In the genomic region with DNA sequence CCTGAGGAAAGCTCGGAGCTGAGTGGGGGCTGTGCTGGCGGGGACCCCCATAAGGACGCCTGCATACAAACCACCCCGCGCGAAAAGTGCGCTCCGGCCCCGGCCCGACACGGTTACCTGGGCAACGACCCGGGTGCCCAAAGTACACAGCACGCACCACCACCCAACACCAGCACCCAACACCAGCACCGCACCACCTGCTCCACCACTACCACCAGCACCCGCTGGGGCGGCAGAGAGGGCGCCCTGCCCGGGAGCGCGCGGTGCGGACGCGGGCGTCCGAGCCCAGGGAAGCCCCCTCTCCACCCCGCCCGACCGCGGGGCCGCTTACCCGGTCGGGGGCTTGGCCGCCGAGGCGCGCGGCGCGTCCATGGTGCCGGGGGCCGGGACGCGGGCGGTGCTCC, we compare ENCODE assay signal across 8 cellular contexts. TPM values are rescaled to one million over a fixed set of nuclear protein-coding genes. Genes with fewer than 3 reads are reported as not detected.
DNase-seq lines count a peak whose midpoint lies in the region; ATAC-seq and TF ChIP-seq lines count a peak whose summit lies in the region.

No MANE protein-coding gene starts in this region.

- POLR2A ChIA-PET in RWPE1 (lab: Yijun Ruan, JAX; ENCODE audit: low non-redundant PET): no interaction called here

- H3K56ac ChIP-seq in H9 (ENCODE audit: insufficient read length, low read depth, low read length): no peak overlapping the region

- no peak overlapping the region for H2BK120ac ChIP-seq in H9 (ENCODE audit: low read depth, low read length, poor library complexity, severe bottlenecking)

- peak overlapping the region; percentile 51 for H3K9ac ChIP-seq in H9 (ENCODE audit: extremely low read depth, insufficient read length, low read length)
- H3K9ac ChIP-seq in skeletal muscle satellite cell (ENCODE audit: low read depth, low read length): no peak overlapping the region

- peaks cover 1% of the 10 kb centered on the region; the same call in 1 of the 2 replicates for H3K79me2 ChIP-seq in H9 (ENCODE audit: insufficient read depth, low read length)

- TF ChIP-seq CTCF in H9 (conservative IDR thresholded peaks at IDR 0.05) (peak; percentile 19; the same call in 1 of the 3 replicates), RWPE1 (conservative IDR thresholded peaks at IDR 0.05; ENCODE audit: low read depth) (0 out of 2 replicates have a peak, but pooled peaks have one; percentile 16), right atrium auricular region (IDR thresholded peaks at IDR 0.05) (peak in 1 of 2 donors; percentile 28), CD14-positive monocyte (IDR thresholded peaks at IDR 0.05) (no peak)

- H3K4me3 Mint-ChIP-seq in H9: peak overlapping the region; percentile 89 to 93
- peak overlapping the region in 1 of 2 donors; percentile 81 for H3K4me3 Mint-ChIP-seq in CD14-positive monocyte

- H3K9me3 ChIP-seq in H9 (ENCODE audit: control insufficient read depth, low read depth, low read length) (no peaks in the 10 kb centered on the region), right atrium auricular region (no peaks in the 10 kb centered on the region), skeletal muscle satellite cell (replicated peaks; ENCODE audit: low read length) (no peaks in the 10 kb centered on the region)

- H3K14ac ChIP-seq in H9 (ENCODE audit: insufficient read depth, low read length): peak overlapping the region; percentile 59

- H3K36me3 Mint-ChIP-seq in H9 (ENCODE audit: insufficient read depth in 1 of 3, low read depth in 3 of 3): no peaks in the 10 kb centered on the region
- H3K36me3 Mint-ChIP-seq in CD14-positive monocyte: no peaks in the 10 kb centered on the region

- CTCF ChIA-PET in RWPE1 (lab: Yijun Ruan, JAX): interaction anchor here (0.6 kb wide), 1 partner anchor 13 kb away, joined by 3 read pairs; no protein-coding TSS in a partner anchor

- DNase-seq in H9: peak; percentile 59
- DNase-seq in RWPE1 (ENCODE audit: low spot score): peak; percentile 50
- DNase-seq in right atrium auricular region (ENCODE audit: low spot score): peak; percentile 54
- no peak for DNase-seq in CD14-positive monocyte (ENCODE audit: low spot score)
- no peak for DNase-seq in NCI-H1694 (lab: John Stamatoyannopoulos, UW)

- intact Hi-C loops in CD14-positive monocyte (cut with micrococcal nuclease): no loop called here

- no peak overlapping the region for H2BK5ac ChIP-seq in H9 (ENCODE audit: insufficient read length, low read length)

- no peak overlapping the region for H3T11ph ChIP-seq in H9 (ENCODE audit: low read length)

- H3K27me3 Mint-ChIP-seq in H9 (ENCODE audit: low read depth) (peaks cover 21% of the 10 kb centered on the region), CD14-positive monocyte (ENCODE audit: low read depth in 3 of 3) (peaks cover 60 to 68% (median 61%) of the 10 kb centered on the region in 3 donors)

- peaks cover 16% of the 10 kb centered on the region for H3K23me2 ChIP-seq in H9 (ENCODE audit: insufficient read length, low read depth, low read length, poor library complexity, severe bottlenecking)

- H2AFZ ChIP-seq in H9 (ENCODE audit: low read length): no peak overlapping the region

- H4K8ac ChIP-seq in H9 (replicated peaks; ENCODE audit: insufficient read length, low read depth, low read length): no peak overlapping the region

- H3K4me1 ChIP-seq in H9 (ENCODE audit: insufficient read depth, low read length): peaks cover 8% of the 10 kb centered on the region; the same call in 1 of the 2 replicates
- peaks cover 0 to 16% of the 10 kb centered on the region in 2 donors for H3K4me1 ChIP-seq in right atrium auricular region
- peaks cover 13% of the 10 kb centered on the region for H3K4me1 ChIP-seq in skeletal muscle satellite cell (ENCODE audit: control insufficient read depth, insufficient read depth, low read length)

- H3K27ac Mint-ChIP-seq in H9: no peak overlapping the region
- no peak overlapping the region for H3K27ac Mint-ChIP-seq in CD14-positive monocyte

- H3K4ac ChIP-seq in H9 (ENCODE audit: low read depth, low read length): no peak overlapping the region

- H3K79me1 ChIP-seq in H9 (ENCODE audit: insufficient read depth, low read depth, low read length, poor library complexity, severe bottlenecking): no peaks in the 10 kb centered on the region

- H3K18ac ChIP-seq in H9 (ENCODE audit: insufficient read length, low read depth, low read length): no peak overlapping the region

- H2BK20ac ChIP-seq in H9 (ENCODE audit: low read depth, low read length, poor library complexity, severe bottlenecking): no peak overlapping the region

- H3K36me3 ChIP-seq in right atrium auricular region (no peaks in the 10 kb centered on the region), skeletal muscle satellite cell (ENCODE audit: insufficient read depth, low read length) (no peaks in the 10 kb centered on the region)

- no peak overlapping the region for H2AK5ac ChIP-seq in H9 (ENCODE audit: insufficient read length, low read length)

- no peak overlapping the region for H2BK12ac ChIP-seq in H9 (ENCODE audit: insufficient read length, low read depth, low read length)

- H3K9me3 Mint-ChIP-seq in H9 (no peaks in the 10 kb centered on the region; a peak in 1 of 5 replicates), CD14-positive monocyte (peaks cover 0 to 15% (median 4%) of the 10 kb centered on the region in 7 donors)

- ATAC-seq in HG02610 (IDR thresholded peaks at IDR 0.05; ENCODE audit: unreplicated experiment) (no peak), HG03457 (IDR thresholded peaks at IDR 0.05; ENCODE audit: unreplicated experiment) (no peak)

- no peak overlapping the region for H3K27ac ChIP-seq in H9 (ENCODE audit: insufficient read length, low read depth, low read length)
- no peak overlapping the region for H3K27ac ChIP-seq in RWPE1
- peak overlapping the region; percentile 41 to 71 for H3K27ac ChIP-seq in right atrium auricular region

- H2BK15ac ChIP-seq in H9 (ENCODE audit: low read depth, low read length): no peak overlapping the region

- no peak overlapping the region for H4K5ac ChIP-seq in H9 (ENCODE audit: insufficient read length, low read depth, low read length)

- peak overlapping the region; percentile 57 to 61 for H3K4me3 ChIP-seq in right atrium auricular region
- peak overlapping the region; percentile 63 for H3K4me3 ChIP-seq in skeletal muscle satellite cell (ENCODE audit: low read length)

- no peak overlapping the region for H4K91ac ChIP-seq in H9 (ENCODE audit: insufficient read length, low read depth, low read length)

- H3K4me1 Mint-ChIP-seq in H9 (peaks cover 58 to 60% of the 10 kb centered on the region in 2 experiments), CD14-positive monocyte (peaks cover 9% of the 10 kb centered on the region)

- H3K4me2 ChIP-seq in H9 (ENCODE audit: insufficient read depth, insufficient read length, low read length): peak overlapping the region; percentile 78
- peak overlapping the region; percentile 80 for H3K4me2 ChIP-seq in skeletal muscle satellite cell (ENCODE audit: low read length)

- H3K23ac ChIP-seq in H9 (ENCODE audit: insufficient read length, low read depth, low read length): no peak overlapping the region

- no peaks in the 10 kb centered on the region for H4K20me1 ChIP-seq in H9 (ENCODE audit: control insufficient read depth, insufficient read depth, insufficient read length)

- peaks cover 3% of the 10 kb centered on the region; the same call in 1 of the 2 replicates for H3K27me3 ChIP-seq in H9 (ENCODE audit: insufficient read depth, low read length)
- no peaks in the 10 kb centered on the region for H3K27me3 ChIP-seq in right atrium auricular region
- H3K27me3 ChIP-seq in skeletal muscle satellite cell (ENCODE audit: control insufficient read depth, insufficient read depth, low read length): peaks cover 41% of the 10 kb centered on the region

- WGBS in H9 (ENCODE audit: extremely low coverage, insufficient read length, low lambda C conversion rate): no CpG with 5 or more reads among the region's 46 CpGs

RNA-seq across cellular contexts. Expression of a gene that starts 0.3 kb away (rescaled TPM):
- 52.3 and 52.7 TPM in 2 replicates for total RNA-seq in H9 (2021)
- total RNA-seq in right atrium auricular region: 10 to 100 TPM; 26.3 to 31.4 TPM
- under 0.01 and 1.3 TPM in 2 replicates for total RNA-seq in skeletal muscle satellite cell (2012; rRNA removed)
- not detected for polyA plus RNA-seq in CD14-positive monocyte

Comparison
In these comparisons a context has a peak if more than half of its experiments do, and no peak if none do; other contexts are left out.
1. DNase-seq: peak in H9 (single experiment), RWPE1 (single experiment) and right atrium auricular region (single experiment); none in CD14-positive monocyte (single experiment) and NCI-H1694 (single experiment).
2. H3K27ac ChIP-seq: peak in right atrium auricular region (2 of 2); none in H9 (single experiment) and RWPE1 (single experiment).